ENCODE assay signal across 14 cellular contexts in genomic region chr22:31269892-31270574, GRCh38. TPM values are rescaled to one million over a fixed set of nuclear protein-coding genes. Genes with fewer than 3 reads are reported as not detected.
DNase-seq lines count a peak whose midpoint lies in the region; ATAC-seq and TF ChIP-seq lines count a peak whose summit lies in the region.
"Had no signal": no experiment of that assay in that cellular context is flagged by ENCODE, and none has a peak within 500 bp of the region (broad histone marks: within the 10 kb centered on the region; RNA-seq: fewer than 3 reads in every experiment).

No MANE protein-coding gene starts in this region.

- H3K36me3 Mint-ChIP-seq in activated CD8-positive, alpha-beta T cell treated with anti-CD3 and anti-CD28 coated beads, Interleukin-2, amount 10 ng/mL, durations not matched to agents 7 days and 5 days (ENCODE audit: low read depth): peaks cover 53% of the 10 kb centered on the region
- H3K36me3 Mint-ChIP-seq in activated CD8-positive, alpha-beta T cell treated with anti-CD3 and anti-CD28 coated beads for 36 hours (ENCODE audit: low read depth): peaks cover 31% of the 10 kb centered on the region

- intact Hi-C loops in activated CD8-positive, alpha-beta T cell treated with anti-CD3 and anti-CD28 coated beads for 36 hours (cut with micrococcal nuclease): no loop called here
- intact Hi-C loops in prostate gland (cut with DNase I): loop anchor here (10.0 kb wide), 1 partner anchor 55 kb away; the partner anchor contains the start of gene LIMK2
- intact Hi-C loops in body of pancreas (cut with DNase I): no loop called here

- H3K27me3 Mint-ChIP-seq in activated CD8-positive, alpha-beta T cell treated with anti-CD3 and anti-CD28 coated beads, Interleukin-2, amount 10 ng/mL, durations not matched to agents 7 days and 5 days (ENCODE audit: low read depth): no peaks in the 10 kb centered on the region
- H3K27me3 Mint-ChIP-seq in activated CD8-positive, alpha-beta T cell treated with anti-CD3 and anti-CD28 coated beads for 36 hours: no peaks in the 10 kb centered on the region

- ATAC-seq in activated CD8-positive, alpha-beta T cell treated with anti-CD3 and anti-CD28 coated beads, Interleukin-2, amount 10 ng/mL, durations not matched to agents 7 days and 5 days: no peak
- no peak for ATAC-seq in activated CD8-positive, alpha-beta T cell treated with anti-CD3 and anti-CD28 coated beads for 36 hours
- ATAC-seq in RWPE2 (ENCODE audit: low read depth) (no peak), HG03196 (IDR thresholded peaks at IDR 0.05; ENCODE audit: unreplicated experiment) (no peak), body of pancreas (no peak), left lobe of liver (no peak)

- WGBS in prostate gland: 37% methylated on average over 2 of the region's 3 CpGs
- WGBS in body of pancreas, 2 donors: 75 to 90% methylated on average over 2 to 3 of the region's 3 CpGs

- H3K4me1 ChIP-seq in RWPE2 (ENCODE audit: insufficient read depth, poor library complexity, severe bottlenecking) (no peaks in the 10 kb centered on the region), prostate gland (replicated peaks) (no peaks in the 10 kb centered on the region), body of pancreas (peaks cover 9% of the 10 kb centered on the region)

- CTCF ChIA-PET in activated CD8-positive, alpha-beta T cell treated with anti-CD3 and anti-CD28 coated beads, Interleukin-2, amount 10 ng/mL, durations not matched to agents 7 days and 5 days (lab: Charles Lee): interaction anchor here (1.0 to 7.0 kb wide), 8 partner anchors 9 to 163 kb away, joined by 3 to 83 read pairs (median 4); partner anchors contain the start of genes LIMK2, PIK3IP1 and SELENOM
- CTCF ChIA-PET in activated CD8-positive, alpha-beta T cell treated with anti-CD3 and anti-CD28 coated beads for 36 hours (lab: Charles Lee): interaction anchor here (0.6 to 7.4 kb wide), 7 partner anchors 17 to 162 kb away, joined by 3 to 110 read pairs (median 9); partner anchors contain the start of gene LIMK2

- H3K4me1 Mint-ChIP-seq in activated CD8-positive, alpha-beta T cell treated with anti-CD3 and anti-CD28 coated beads, Interleukin-2, amount 10 ng/mL, durations not matched to agents 7 days and 5 days (ENCODE audit: low read depth): peaks cover 2% of the 10 kb centered on the region
- H3K4me1 Mint-ChIP-seq in activated CD8-positive, alpha-beta T cell treated with anti-CD3 and anti-CD28 coated beads for 36 hours (ENCODE audit: low read depth): peaks cover 22% of the 10 kb centered on the region

- peak overlapping the region; percentile 4 for H3K27ac ChIP-seq in RWPE2 (ENCODE audit: poor library complexity, severe bottlenecking)
- peak overlapping the region; percentile 26 to 41 for H3K27ac ChIP-seq in prostate gland
- H3K27ac ChIP-seq in body of pancreas: no peak overlapping the region
- H3K27ac ChIP-seq: HL-60, transverse colon had no signal

- H3K9me3 Mint-ChIP-seq in activated CD8-positive, alpha-beta T cell treated with anti-CD3 and anti-CD28 coated beads, Interleukin-2, amount 10 ng/mL, durations not matched to agents 7 days and 5 days (ENCODE audit: insufficient read depth): no peaks in the 10 kb centered on the region
- H3K9me3 Mint-ChIP-seq in activated CD8-positive, alpha-beta T cell treated with anti-CD3 and anti-CD28 coated beads for 36 hours: no peaks in the 10 kb centered on the region

- no peak for DNase-seq in activated CD8-positive, alpha-beta T cell treated with anti-CD3 and anti-CD28 coated beads, Interleukin-2, amount 10 ng/mL, durations not matched to agents 7 days and 5 days
- DNase-seq in activated CD8-positive, alpha-beta T cell treated with anti-CD3 and anti-CD28 coated beads for 36 hours: no peak
- no peak for DNase-seq in RWPE2 (ENCODE audit: low spot score)
- peak; percentile 80 for DNase-seq in iPS DF 19.7 (ENCODE audit: low read depth, low spot score)
- peak; percentile 39 for DNase-seq in prostate gland (ENCODE audit: low spot score)
- DNase-seq in body of pancreas: no peak
- no peak for DNase-seq in left lobe of liver (ENCODE audit: low spot score)
- DNase-seq: DMS79, MG63, NCI-H2171 treated with DMSO at 0.1 percent for 48 hours, OCI-M1, transverse colon had no signal

- H3K27me3 ChIP-seq in RWPE2 (ENCODE audit: insufficient read depth, poor library complexity, severe bottlenecking) (no peaks in the 10 kb centered on the region), prostate gland (replicated peaks; ENCODE audit: insufficient read depth) (no peaks in the 10 kb centered on the region), body of pancreas (no peaks in the 10 kb centered on the region)
- H3K27me3 ChIP-seq: MG63, transverse colon had no signal

- peak overlapping the region; percentile 14 for H3K27ac Mint-ChIP-seq in activated CD8-positive, alpha-beta T cell treated with anti-CD3 and anti-CD28 coated beads, Interleukin-2, amount 10 ng/mL, durations not matched to agents 7 days and 5 days
- no peak overlapping the region for H3K27ac Mint-ChIP-seq in activated CD8-positive, alpha-beta T cell treated with anti-CD3 and anti-CD28 coated beads for 36 hours

- no peak for TF ChIP-seq CTCF in activated CD8-positive, alpha-beta T cell treated with anti-CD3 and anti-CD28 coated beads for 36 hours (IDR thresholded peaks at IDR 0.05)
- TF ChIP-seq CTCF in RWPE2 (IDR thresholded peaks at IDR 0.05; ENCODE audit: poor library complexity, severe bottlenecking) (no peak), prostate gland (IDR thresholded peaks at IDR 0.05) (no peak), body of pancreas (IDR thresholded peaks at IDR 0.05) (no peak)

- TF ChIP-seq POLR2A in prostate gland (IDR thresholded peaks at IDR 0.05) (no peak), body of pancreas (IDR thresholded peaks at IDR 0.05) (no peak)

- no peak overlapping the region for H3K4me3 Mint-ChIP-seq in activated CD8-positive, alpha-beta T cell treated with anti-CD3 and anti-CD28 coated beads, Interleukin-2, amount 10 ng/mL, durations not matched to agents 7 days and 5 days
- no peak overlapping the region for H3K4me3 Mint-ChIP-seq in activated CD8-positive, alpha-beta T cell treated with anti-CD3 and anti-CD28 coated beads for 36 hours

- POLR2A ChIA-PET in activated CD8-positive, alpha-beta T cell treated with anti-CD3 and anti-CD28 coated beads, Interleukin-2, amount 10 ng/mL, durations not matched to agents 7 days and 5 days (lab: Charles Lee): interaction anchor here (1.5 to 1.8 kb wide), 2 partner anchors 20 to 22 kb away, joined by 5 to 7 read pairs; partner anchors contain the start of gene PIK3IP1
- POLR2A ChIA-PET in activated CD8-positive, alpha-beta T cell treated with anti-CD3 and anti-CD28 coated beads for 36 hours (lab: Charles Lee): interaction anchor here (1.4 kb wide), 2 partner anchors 14 to 20 kb away, joined by 4 to 6 read pairs; no protein-coding TSS in a partner anchor

- H3K9me3 ChIP-seq in RWPE2 (ENCODE audit: severe bottlenecking) (no peaks in the 10 kb centered on the region), prostate gland (no peaks in the 10 kb centered on the region), body of pancreas (no peaks in the 10 kb centered on the region)
- H3K9me3 ChIP-seq: MG63, transverse colon had no signal

- no peak overlapping the region for H3K4me3 ChIP-seq in RWPE2 (ENCODE audit: severe bottlenecking)
- H3K4me3 ChIP-seq in prostate gland: no peak overlapping the region
- H3K4me3 ChIP-seq in body of pancreas: no peak overlapping the region
- H3K4me3 ChIP-seq: MG63, transverse colon had no signal

- H3K36me3 ChIP-seq in RWPE2 (ENCODE audit: low read depth): peaks cover 92% of the 10 kb centered on the region
- H3K36me3 ChIP-seq in prostate gland: peaks cover 11 to 12% of the 10 kb centered on the region in 2 donors
- peaks cover 0 to 30% of the 10 kb centered on the region in 2 donors for H3K36me3 ChIP-seq in body of pancreas (replicated peaks in 1 of 2; ENCODE audit: insufficient read depth in 1 of 2, low read depth in 2 of 2)

RNA-seq across cellular contexts. Expression of gene PIK3IP1, which starts 22.3 kb away (rescaled TPM):
- total RNA-seq in activated CD8-positive, alpha-beta T cell treated with anti-CD3 and anti-CD28 coated beads, Interleukin-2, amount 10 ng/mL, durations not matched to agents 7 days and 5 days: 10 to 100 TPM; 13.2 to 16.1 TPM
- 10 to 100 TPM; 18.2 to 19.6 TPM for total RNA-seq in activated CD8-positive, alpha-beta T cell treated with anti-CD3 and anti-CD28 coated beads for 36 hours
- total RNA-seq in prostate gland (100 to 1,000 TPM in 1 of 2 donors, 10 to 100 TPM in 1; 25.6 to 124 TPM), body of pancreas (10 to 100 TPM in 1 of 2 donors, 1 to 10 TPM in 1; 5.6 to 18.9 TPM), left lobe of liver (3.2 TPM)

RNA-seq across cellular contexts. Expression of gene LIMK2, which starts 57.9 kb away (rescaled TPM):
- total RNA-seq in activated CD8-positive, alpha-beta T cell treated with anti-CD3 and anti-CD28 coated beads, Interleukin-2, amount 10 ng/mL, durations not matched to agents 7 days and 5 days: 10 to 100 TPM; 42.7 to 44.3 TPM
- total RNA-seq in activated CD8-positive, alpha-beta T cell treated with anti-CD3 and anti-CD28 coated beads for 36 hours: 10 to 100 TPM; 23.2 to 25.5 TPM
- 100 to 1,000 TPM in 1 of 2 donors, 10 to 100 TPM in 1; 92.1 to 128 TPM for total RNA-seq in prostate gland
- 10 to 100 TPM; 27.5 to 79.8 TPM for total RNA-seq in body of pancreas
- total RNA-seq in left lobe of liver: 7.3 TPM

Comparison
In these comparisons a context has a peak if more than half of its experiments do, and no peak if none do; other contexts are left out.
1. DNase-seq: peak in iPS DF 19.7 (single experiment) and prostate gland (single experiment); none in activated CD8-positive, alpha-beta T cell treated with anti-CD3 and anti-CD28 coated beads, Interleukin-2, amount 10 ng/mL, durations not matched to agents 7 days and 5 days (single experiment), activated CD8-positive, alpha-beta T cell treated with anti-CD3 and anti-CD28 coated beads for 36 hours (single experiment), RWPE2 (single experiment), body of pancreas (0 of 4) and left lobe of liver (single experiment).
2. H3K27ac ChIP-seq: peak in RWPE2 (single experiment) and prostate gland (2 of 2); none in body of pancreas (0 of 4).